ENCODE assay signal across 16 cellular contexts in the genomic region with DNA sequence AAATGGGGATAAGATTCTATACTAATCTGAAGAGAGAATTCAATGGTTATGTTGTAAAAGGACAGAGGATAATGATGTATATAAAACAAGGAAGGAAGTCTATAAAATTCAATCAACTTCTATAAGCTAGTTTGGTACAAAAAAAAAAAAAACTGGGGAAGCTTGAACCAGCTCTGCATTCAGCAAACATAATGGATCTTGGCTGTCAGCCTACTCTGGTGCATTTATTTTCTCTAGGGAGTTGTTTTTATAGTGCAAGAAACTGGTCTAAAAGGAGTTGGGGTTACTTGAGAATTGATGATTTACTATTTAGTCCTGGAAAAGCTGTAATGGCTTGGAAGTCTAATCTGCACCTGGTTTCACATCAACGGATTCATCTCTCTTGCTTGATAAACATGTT.
DNase-seq lines count a peak whose midpoint lies in the region; ATAC-seq lines count a peak whose summit lies in the region.
"Had no signal": no experiment of that assay in that cellular context is flagged by ENCODE, and none has a peak within 500 bp of the region (broad histone marks: within the 10 kb centered on the region; RNA-seq: fewer than 3 reads in every experiment).

No MANE protein-coding gene starts in this region.

- intact Hi-C loops in left colon (cut with DNase I, micrococcal nuclease): no loop called here

- peak; percentile 80 for ATAC-seq in left colon
- ATAC-seq in HG03196 (IDR thresholded peaks at IDR 0.05; ENCODE audit: unreplicated experiment): no peak
- ATAC-seq in GM19324 (IDR thresholded peaks at IDR 0.05; ENCODE audit: low FRiP score, unreplicated experiment): no peak
- ATAC-seq: SK-N-SH treated with all-trans-retinoic acid at 6 μM for 48 hours, T-cell had no signal

- DNase-seq in NCI-H2107 treated with DMSO at 0.1 percent for 48 hours (lab: John Stamatoyannopoulos, UW; ENCODE audit: unreplicated experiment) (peak; percentile 25), NCI-H2107 (lab: John Stamatoyannopoulos, UW) (no peak), NCI-H1105 treated with DMSO at 0.1 percent for 48 hours (lab: John Stamatoyannopoulos, UW) (peak; percentile 97), left colon (no peak), SW480 (ENCODE audit: low spot score) (no peak)
- DNase-seq: 8988T, Kasumi-1, NCI-H146, NCI-H2029, NCI-H446, NCI-H526 treated with DMSO at 0.1 percent for 48 hours, Peyer's patch, T-cell had no signal

Comparison
In these comparisons a context has a peak if more than half of its experiments do, and no peak if none do; other contexts are left out.
1. DNase-seq: peak in NCI-H2107 treated with DMSO at 0.1 percent for 48 hours (single experiment) and NCI-H1105 treated with DMSO at 0.1 percent for 48 hours (single experiment); none in NCI-H2107 (single experiment), left colon (0 of 2) and SW480 (single experiment).